ENCODE assay signal across 18 cellular contexts in genomic region chr7:30989824-30990140, GRCh38. TPM values are rescaled to one million over a fixed set of nuclear protein-coding genes. Genes with fewer than 3 reads are reported as not detected.
A peak's percentile ranks its signal among the peaks of the same experiment; 100 is the strongest.
DNase-seq lines count a peak whose midpoint lies in the region; TF ChIP-seq lines count a peak whose summit lies in the region.
"Had no signal": no experiment of that assay in that cellular context is flagged by ENCODE, and none has a peak within 500 bp of the region (broad histone marks: within the 10 kb centered on the region; RNA-seq: fewer than 3 reads in every experiment).

No MANE protein-coding gene starts in this region.

- intact Hi-C loops in testis (cut with DNase I; ENCODE audit: low total_unique reads) = no loop called here

- H3K4me1 Mint-ChIP-seq in brain (peaks cover 80% of the 10 kb centered on the region), neural progenitor cell (peaks cover 72% of the 10 kb centered on the region)

- DNase-seq in H7 (peak; percentile 43), HuH-7 (ENCODE audit: low spot score) (peak; percentile 56), neural progenitor cell (ENCODE audit: low spot score) (no peak), RPMI8226 (no peak), HT-29 (ENCODE audit: low spot score) (no peak), testis (no peak)
- DNase-seq: BE2C; CD4-positive, alpha-beta memory T cell; COR-L47; DMS53; GF-D8; GOT3; HCEC 1CT; HFFc6 had no signal

- no peak for TF ChIP-seq POLR2A in testis (IDR thresholded peaks at IDR 0.05)

- H3K4me3 ChIP-seq in H7 (ENCODE audit: insufficient read depth, low read depth, low read length) (no peak overlapping the region), neural progenitor cell (no peak overlapping the region), testis (no peak overlapping the region)
- H3K4me3 ChIP-seq: A549 had no signal

- H3K27ac ChIP-seq in neural progenitor cell = no peak overlapping the region
- H3K27ac ChIP-seq in testis = no peak overlapping the region
- H3K27ac ChIP-seq: C4-2B had no signal

- H3K36me3 ChIP-seq in H7 (replicated peaks; ENCODE audit: control insufficient read depth, insufficient read depth, low read length) = no peaks in the 10 kb centered on the region
- H3K36me3 ChIP-seq in neural progenitor cell = no peaks in the 10 kb centered on the region
- no peaks in the 10 kb centered on the region for H3K36me3 ChIP-seq in testis (ENCODE audit: low read depth, missing control alignments)
- H3K36me3 ChIP-seq: BE2C had no signal

- peaks cover 9% of the 10 kb centered on the region for H3K27me3 Mint-ChIP-seq in brain
- H3K27me3 Mint-ChIP-seq in neural progenitor cell (ENCODE audit: insufficient read depth, low read depth) = peaks cover 8% of the 10 kb centered on the region

- no peak overlapping the region for H2AFZ ChIP-seq in neural progenitor cell (replicated peaks)

- H3K9me3 ChIP-seq in neural progenitor cell (ENCODE audit: low read depth) (no peaks in the 10 kb centered on the region), testis (no peaks in the 10 kb centered on the region)
- H3K9me3 ChIP-seq: A549, BE2C had no signal

- H3F3A ChIP-seq in neural progenitor cell (ENCODE audit: low read depth) = no peaks in the 10 kb centered on the region

- H4K20me1 ChIP-seq in neural progenitor cell (ENCODE audit: low read depth) = peaks cover 39% of the 10 kb centered on the region

- peaks cover 0 to 4% (median 4%) of the 10 kb centered on the region in 5 experiments for H3K9me3 Mint-ChIP-seq in brain
- no peaks in the 10 kb centered on the region for H3K9me3 Mint-ChIP-seq in neural progenitor cell
- H3K9me3 Mint-ChIP-seq: CD4-positive, alpha-beta memory T cell had no signal

- no peak overlapping the region for H3K4me2 ChIP-seq in neural progenitor cell
- H3K4me2 ChIP-seq: A549 had no signal

- WGBS in testis, 2 donors = 86 to 92% methylated on average over 4 of the region's 4 CpGs

- peak overlapping the region; percentile 60 to 84 (median 80) for H3K27ac Mint-ChIP-seq in brain
- H3K27ac Mint-ChIP-seq in neural progenitor cell = peak overlapping the region; percentile 93
- H3K27ac Mint-ChIP-seq: HFFc6 had no signal

- no peaks in the 10 kb centered on the region for H3K36me3 Mint-ChIP-seq in brain
- H3K36me3 Mint-ChIP-seq in neural progenitor cell = peaks cover 4% of the 10 kb centered on the region
- H3K36me3 Mint-ChIP-seq: CD4-positive, alpha-beta memory T cell had no signal

- H3K4me3 Mint-ChIP-seq in brain = no peak overlapping the region
- peak overlapping the region; percentile 20 for H3K4me3 Mint-ChIP-seq in neural progenitor cell
- H3K4me3 Mint-ChIP-seq: HFFc6 had no signal

- H3K79me2 ChIP-seq in neural progenitor cell (ENCODE audit: low read depth) = no peaks in the 10 kb centered on the region

- no peak overlapping the region for H3K9ac ChIP-seq in neural progenitor cell

- peaks cover 24% of the 10 kb centered on the region for H3K4me1 ChIP-seq in neural progenitor cell
- H3K4me1 ChIP-seq in testis = peaks cover 5% of the 10 kb centered on the region
- H3K4me1 ChIP-seq: BE2C had no signal

- TF ChIP-seq CTCF in brain (conservative IDR thresholded peaks at IDR 0.05) (no peak), neural progenitor cell (IDR thresholded peaks at IDR 0.05) (no peak), testis (IDR thresholded peaks at IDR 0.05) (no peak)

- peaks cover 4% of the 10 kb centered on the region for H3K27me3 ChIP-seq in H7 (ENCODE audit: control insufficient read depth, insufficient read depth, low read length)
- H3K27me3 ChIP-seq in neural progenitor cell = peaks cover 61% of the 10 kb centered on the region
- H3K27me3 ChIP-seq in testis = no peaks in the 10 kb centered on the region
- H3K27me3 ChIP-seq: BE2C had no signal

RNA-seq across cellular contexts. Expression of gene GHRHR, which starts 26.0 kb away (rescaled TPM):
- 1.9 and 2.7 TPM in 2 replicates for total RNA-seq in H7 (2014; rRNA removed; shearing (Covaris generic))
- polyA plus RNA-seq in brain (ENCODE audit: insufficient read depth, low read depth, low replicate concordance) (1.6 TPM), testis (ENCODE audit: insufficient read depth, low read depth, low replicate concordance) (2.1 TPM)
- total RNA-seq in neural progenitor cell (ENCODE audit: low replicate concordance) (not detected in 2 replicates), testis (1 to 10 TPM; 1.4 to 3.6 TPM)
- not detected in 2 replicates for total RNA-seq in HT-29 (2014; rRNA removed; shearing (Covaris generic))
- total RNA-seq: CD4-positive, alpha-beta memory T cell; HFFc6 had no signal
- polyA plus RNA-seq: A549; AG04450; CD4-positive, alpha-beta memory T cell had no signal

Comparison
In these comparisons a context has a peak if more than half of its experiments do, and no peak if none do; other contexts are left out.
1. DNase-seq: peak in H7 (single experiment) and HuH-7 (single experiment); none in neural progenitor cell (single experiment), RPMI8226 (single experiment), HT-29 (single experiment) and testis (single experiment).